ENCODE assay signal across 9 cellular contexts in genomic region chr12:110555509-110556406, GRCh38. TPM values are rescaled to one million over a fixed set of nuclear protein-coding genes. Genes with fewer than 3 reads are reported as not detected.
DNase-seq lines count a peak whose midpoint lies in the region; ATAC-seq and TF ChIP-seq lines count a peak whose summit lies in the region.
"Had no signal": no experiment of that assay in that cellular context is flagged by ENCODE, and none has a peak within 500 bp of the region (broad histone marks: within the 10 kb centered on the region; RNA-seq: fewer than 3 reads in every experiment).

No MANE protein-coding gene starts in this region.

- DNase-seq in GM23248 = peak; percentile 84
- peak; percentile 76 for DNase-seq in RPMI7951 (ENCODE audit: low read depth)
- DNase-seq in fibroblast of pulmonary artery (ENCODE audit: low read depth) = peak; percentile 54
- DNase-seq in gastrocnemius medialis = no peak
- DNase-seq in GF-D8 (lab: John Stamatoyannopoulos, UW) = no peak
- no peak for DNase-seq in glutamatergic neuron
- no peak for DNase-seq in GM10266 (ENCODE audit: extremely low spot score)
- DNase-seq in AML-193 (lab: John Stamatoyannopoulos, UW) = no peak
- DNase-seq: SHP77 had no signal

- in situ Hi-C loops in GM23248 (cut with MboI) (no loop called here), gastrocnemius medialis (cut with MboI; ENCODE audit: low sequenced_read_pairs in 4 of 4) (no loop called here)

- intact Hi-C loops in gastrocnemius medialis (cut with DNase I; ENCODE audit: low total_unique reads) = no loop called here

- H3K9me3 ChIP-seq in GM23248 (ENCODE audit: low read depth) (no peaks in the 10 kb centered on the region), gastrocnemius medialis (no peaks in the 10 kb centered on the region)

- ATAC-seq in gastrocnemius medialis = peak; percentile 66 to 81

- peaks cover 24% of the 10 kb centered on the region for H3F3A ChIP-seq in GM23248 (ENCODE audit: insufficient read depth)

- H3K79me2 ChIP-seq in GM23248 (ENCODE audit: insufficient read depth) = peaks cover 86% of the 10 kb centered on the region

- H4K20me1 ChIP-seq in GM23248 (ENCODE audit: insufficient read depth) = 0 out of 2 replicates have a peak, but pooled peaks cover 6% of the 10 kb centered on the region

- H3K27ac Mint-ChIP-seq in glutamatergic neuron (ENCODE audit: unreplicated experiment) = no peak overlapping the region

- no peaks in the 10 kb centered on the region for H3K9me2 ChIP-seq in GM23248 (ENCODE audit: insufficient read depth)

- H3K4me1 Mint-ChIP-seq in glutamatergic neuron (ENCODE audit: low read depth, unreplicated experiment) = peaks cover 4% of the 10 kb centered on the region

- H3K36me3 Mint-ChIP-seq in glutamatergic neuron (ENCODE audit: unreplicated experiment) = no peaks in the 10 kb centered on the region

- peaks cover 1% of the 10 kb centered on the region for H3K9me3 Mint-ChIP-seq in glutamatergic neuron (ENCODE audit: unreplicated experiment)

- H3K27ac ChIP-seq in GM23248 (peak overlapping the region; percentile 63), gastrocnemius medialis (peak overlapping the region; percentile 89 to 95 (median 94))

- H3K4me3 ChIP-seq in GM23248 = peak overlapping the region; percentile 55
- H3K4me3 ChIP-seq in fibroblast of pulmonary artery (replicated peaks; ENCODE audit: low read depth, low read length) = no peak overlapping the region
- peak overlapping the region in 1 of 4 donors; percentile 23 for H3K4me3 ChIP-seq in gastrocnemius medialis

- no peak for TF ChIP-seq POLR2A in gastrocnemius medialis (IDR thresholded peaks at IDR 0.05)

- H3K27me3 ChIP-seq in GM23248 (replicated peaks; ENCODE audit: insufficient read depth) = no peaks in the 10 kb centered on the region
- no peaks in the 10 kb centered on the region for H3K27me3 ChIP-seq in gastrocnemius medialis

- TF ChIP-seq CTCF in fibroblast of pulmonary artery (IDR thresholded peaks at IDR 0.05; ENCODE audit: low read length, missing control alignments) (no peak), gastrocnemius medialis (IDR thresholded peaks at IDR 0.05 in 4 of 5, conservative IDR thresholded peaks at IDR 0.05 in 1 of 5) (no peak), glutamatergic neuron (IDR thresholded peaks at IDR 0.05; ENCODE audit: partially characterized antibody, unreplicated experiment) (no peak), GM10266 (IDR thresholded peaks at IDR 0.05; ENCODE audit: control insufficient read depth, insufficient read depth, low read depth, missing control alignments) (no peak)

- H3K36me3 ChIP-seq in GM23248 (ENCODE audit: low read depth) (no peaks in the 10 kb centered on the region; the same call in 1 of the 2 replicates), gastrocnemius medialis (peaks cover 0 to under 1% of the 10 kb centered on the region in 2 donors)

- H3K4me2 ChIP-seq in GM23248 (ENCODE audit: unreplicated experiment) = peak overlapping the region; percentile 71

- H3K27me3 Mint-ChIP-seq in glutamatergic neuron (ENCODE audit: unreplicated experiment) = no peaks in the 10 kb centered on the region

- H3K4me1 ChIP-seq in GM23248 (ENCODE audit: insufficient read depth) = peaks cover 21% of the 10 kb centered on the region
- peaks cover 83 to 85% of the 10 kb centered on the region in 2 donors for H3K4me1 ChIP-seq in gastrocnemius medialis

- no peak overlapping the region for H3K4me3 Mint-ChIP-seq in glutamatergic neuron (ENCODE audit: unreplicated experiment)

- 3% methylated on average over 9 of the region's 9 CpGs for WGBS in GM23248 (ENCODE audit: low coverage in 1 of 2, low lambda C conversion rate in 2 of 2, missing lambda C conversion rate in 2 of 2), 2 experiments

- peak overlapping the region; percentile 45 for H3K9ac ChIP-seq in GM23248

- H2AFZ ChIP-seq in GM23248 = peak overlapping the region; percentile 41

RNA-seq across cellular contexts. Expression of gene PPTC7, which starts 27.4 kb away (rescaled TPM):
- total RNA-seq in GM23248 (2014; rRNA removed; shearing (Covaris generic)) = 3.2 and 3.4 TPM in 2 replicates
- polyA plus RNA-seq in GM23248 (2016; fragmentation: Nextera tagmentation; extraction: Ambion mirVana) = 2.2 and 2.4 TPM in 2 replicates
- total RNA-seq in RPMI7951 (2014; rRNA removed; shearing (Covaris generic)) = 1.8 and 3.0 TPM in 2 replicates
- total RNA-seq in gastrocnemius medialis (10 to 100 TPM; 27.6 to 85.8 (median 58.4) TPM), glutamatergic neuron (ENCODE audit: unreplicated experiment) (11.4 TPM)

RNA-seq across cellular contexts. Expression of gene RAD9B, which starts 53.6 kb away (rescaled TPM):
- total RNA-seq in GM23248 (2014; rRNA removed; shearing (Covaris generic)) = 0.13 and 0.97 TPM in 2 replicates
- polyA plus RNA-seq in GM23248 (2016; fragmentation: Nextera tagmentation; extraction: Ambion mirVana) = 0.19 and 0.22 TPM in 2 replicates
- total RNA-seq in RPMI7951 (2014; rRNA removed; shearing (Covaris generic)) = 0.39 and 0.60 TPM in 2 replicates
- total RNA-seq in gastrocnemius medialis (1 to 10 TPM in 1 of 4 donors, under 1 TPM in 3; 0.12 to 2.0 (median 0.62) TPM), glutamatergic neuron (ENCODE audit: unreplicated experiment) (0.49 TPM)

RNA-seq across cellular contexts. Expression of gene VPS29, which starts 53.8 kb away (rescaled TPM):
- 61.2 and 72.3 TPM in 2 replicates for total RNA-seq in GM23248 (2014; rRNA removed; shearing (Covaris generic))
- 202 and 206 TPM in 2 replicates for polyA plus RNA-seq in GM23248 (2016; fragmentation: Nextera tagmentation; extraction: Ambion mirVana)
- total RNA-seq in RPMI7951 (2014; rRNA removed; shearing (Covaris generic)) = 91.6 and 106 TPM in 2 replicates
- total RNA-seq in gastrocnemius medialis (100 to 1,000 TPM in 2 of 4 donors, 10 to 100 TPM in 2; 76.4 to 145 (median 92.9) TPM), glutamatergic neuron (ENCODE audit: unreplicated experiment) (94.6 TPM)

RNA-seq across cellular contexts. Expression of gene TCTN1, which starts 58.2 kb away (rescaled TPM):
- total RNA-seq in GM23248 (2014; rRNA removed; shearing (Covaris generic)) = 34.4 and 44.3 TPM in 2 replicates
- 58.1 and 65.2 TPM in 2 replicates for polyA plus RNA-seq in GM23248 (2016; fragmentation: Nextera tagmentation; extraction: Ambion mirVana)
- total RNA-seq in RPMI7951 (2014; rRNA removed; shearing (Covaris generic)) = 18.9 and 24.6 TPM in 2 replicates
- 10 to 100 TPM in 3 of 4 donors, 1 to 10 TPM in 1; 4.7 to 30.8 (median 22.7) TPM for total RNA-seq in gastrocnemius medialis
- 21.8 TPM for total RNA-seq in glutamatergic neuron (ENCODE audit: unreplicated experiment)

Comparison
In these comparisons a context has a peak if more than half of its experiments do, and no peak if none do; other contexts are left out.
1. DNase-seq: peak in GM23248 (single experiment), RPMI7951 (single experiment) and fibroblast of pulmonary artery (single experiment); none in gastrocnemius medialis (0 of 2), GF-D8 (single experiment), glutamatergic neuron (single experiment), GM10266 (single experiment) and AML-193 (0 of 2).